ENCODE assay signal across 1 cellular context in genomic region chr1:43509007-43509739, GRCh38.
TF ChIP-seq lines count a peak whose summit lies in the region.

No MANE protein-coding gene starts in this region.

TF ChIP-seq in IMR-90, 13 proteins besides CTCF, POLR2A, EP300 and RAD21:
- no peak for TF ChIP-seq FOS (IDR thresholded peaks at IDR 0.05; ENCODE audit: low read depth, low read length)
- no peak for TF ChIP-seq NFE2L2 (IDR thresholded peaks at IDR 0.05; ENCODE audit: low read depth, low read length)
- TF ChIP-seq BHLHE40 (IDR thresholded peaks at IDR 0.05; ENCODE audit: low read depth, low read length): no peak
- no peak for TF ChIP-seq SMC3 (IDR thresholded peaks at IDR 0.05; ENCODE audit: low read depth, low read length)
TF ChIP-seq in IMR-90: peak in this region for 0.
